8 cellular contexts compared by ENCODE assay signal in genomic region chr18:77068890-77069312, GRCh38.
DNase-seq lines count a peak whose midpoint lies in the region; ATAC-seq and TF ChIP-seq lines count a peak whose summit lies in the region.

No MANE protein-coding gene starts in this region.

- peaks cover 49% of the 10 kb centered on the region for H3K4me1 Mint-ChIP-seq in memory B cell

- no peaks in the 10 kb centered on the region for H3K9me3 Mint-ChIP-seq in memory B cell

- TF ChIP-seq EP300 in tibial nerve (IDR thresholded peaks at IDR 0.05) = no peak

- H3K4me3 ChIP-seq in tibial nerve = no peak overlapping the region

- H3K36me3 Mint-ChIP-seq in memory B cell = peaks cover 8% of the 10 kb centered on the region

- WGBS in adipose tissue, 3 donors = 46 to 59% (median 49%) methylated on average over 7 of the region's 7 CpGs
- 45 to 46% methylated on average over 7 of the region's 7 CpGs for WGBS in tibial nerve, 2 donors

- no peak for ATAC-seq in memory B cell (ENCODE audit: low read depth)
- no peak for ATAC-seq in GM21825 (IDR thresholded peaks at IDR 0.05; ENCODE audit: unreplicated experiment)
- no peak for ATAC-seq in HG02623 (IDR thresholded peaks at IDR 0.05; ENCODE audit: unreplicated experiment)

- H3K36me3 ChIP-seq in tibial nerve = no peaks in the 10 kb centered on the region

- no peak for TF ChIP-seq POLR2A in tibial nerve (IDR thresholded peaks at IDR 0.05)

- no peaks in the 10 kb centered on the region for H3K27me3 Mint-ChIP-seq in memory B cell

- H3K9me3 ChIP-seq in tibial nerve = no peaks in the 10 kb centered on the region

- peak overlapping the region; percentile 98 for H3K27ac Mint-ChIP-seq in memory B cell

- peak overlapping the region; percentile 47 for H3K4me3 Mint-ChIP-seq in memory B cell

- H3K27ac ChIP-seq in adipose tissue (ENCODE audit: low read depth, low read length) (peak overlapping the region; percentile 34), tibial nerve (peak overlapping the region; percentile 31 to 82 (median 60))

- DNase-seq in activated CD8-positive, alpha-beta memory T cell treated with anti-CD3 and anti-CD28 coated beads, Interleukin-2, amount 50 U/mL, for 48 hours = peak; percentile 52
- DNase-seq in activated CD8-positive, alpha-beta memory T cell treated with anti-CD3 and anti-CD28 coated beads for 24 hours = no peak
- DNase-seq in memory B cell (ENCODE audit: low spot score in 2 of 2) (no peak), tibial nerve (ENCODE audit: low spot score in 2 of 2) (no peak), NCI-H2171 (lab: John Stamatoyannopoulos, UW) (no peak)

- no peaks in the 10 kb centered on the region for H3K27me3 ChIP-seq in tibial nerve

- H3K4me1 ChIP-seq in tibial nerve = peaks cover 0 to 70% (median 43%) of the 10 kb centered on the region in 4 donors

- TF ChIP-seq CTCF in tibial nerve (IDR thresholded peaks at IDR 0.05) = peak in 2 of 5 experiments; percentile 18 to 27
